ENCODE assay signal across 25 cellular contexts in the genomic region with DNA sequence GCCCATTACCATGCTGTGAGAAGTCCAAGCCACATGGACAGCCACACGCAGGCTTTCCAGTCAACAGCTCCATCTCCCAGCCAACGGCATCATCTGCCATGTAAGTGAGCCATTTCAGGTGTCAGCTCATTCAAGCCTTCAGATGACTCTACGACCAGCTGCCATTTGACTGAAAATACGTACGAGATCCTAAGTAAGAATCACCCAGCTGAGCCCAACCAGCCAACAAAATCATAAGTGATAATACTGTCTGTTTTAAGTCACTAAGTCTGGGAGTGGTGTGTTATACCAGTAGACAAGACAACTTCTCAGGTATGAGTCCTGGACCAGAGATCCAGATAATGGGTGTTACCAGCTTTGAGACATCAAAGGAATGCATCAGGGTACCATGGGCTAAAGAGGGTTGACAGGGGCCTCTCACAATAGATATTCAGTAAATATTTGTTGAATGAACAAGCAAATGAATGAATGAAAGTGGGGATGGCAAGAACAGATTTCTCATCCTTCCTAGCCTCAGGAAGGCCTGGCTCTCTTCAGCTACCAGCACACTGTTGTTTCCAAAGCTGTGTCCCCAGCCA.
"Had no signal": no experiment of that assay in that cellular context is flagged by ENCODE, and none has a peak within 500 bp of the region (broad histone marks: within the 10 kb centered on the region; RNA-seq: fewer than 3 reads in every experiment).

No MANE protein-coding gene starts in this region.

- ATAC-seq: activated CD4-positive, alpha-beta T cell treated with anti-CD3 and anti-CD28 coated beads for 36 hours; activated T-cell treated with anti-CD3 and anti-CD28 coated beads, Interleukin-2, amount 50 U/mL, for 4 hours; gastroesophageal sphincter; heart right ventricle had no signal

- H3K4me3 Mint-ChIP-seq: activated B cell treated with CpG ODN at 0.5 μM for 24 hours; activated CD4-positive, alpha-beta T cell treated with anti-CD3 and anti-CD28 coated beads for 36 hours; activated naive CD8-positive, alpha-beta T cell; activated T-cell treated with anti-CD3 and anti-CD28 coated beads, Interleukin-2, amount 50 U/mL, for 4 hours; memory B cell; neural crest cell; T-helper 1 cell treated with Interleukin-12 subunit alpha and Interleukin-12 subunit beta and Interleukin-4 antibody, amounts not matched to agents 30 μg/mL and 1 μg/mL, for 36 hours had no signal

- H3K36me3 Mint-ChIP-seq: activated naive CD8-positive, alpha-beta T cell; memory B cell had no signal

- H3K27me3 Mint-ChIP-seq: progenitor cell of endocrine pancreas had no signal

- H3K9me3 Mint-ChIP-seq: activated B cell treated with CpG ODN at 0.5 μM for 24 hours; activated T-cell treated with anti-CD3 and anti-CD28 coated beads, Interleukin-2, amount 50 U/mL, for 4 hours; activated T-helper 2 cell treated with anti-CD3 and anti-CD28 coated beads, Interferon-gamma antibody, Interleukin-2, Interleukin-4, amounts not matched to agents 10 μg/mL and 5 μg/mL and 100 μg/mL, durations not matched to agents 14 hours and 24 hours and 36 hours; T-helper 1 cell treated with Interleukin-12 subunit alpha and Interleukin-12 subunit beta and Interleukin-4 antibody, amounts not matched to agents 30 μg/mL and 1 μg/mL, for 36 hours had no signal

- H3K4me1 Mint-ChIP-seq: activated B cell treated with CpG ODN at 0.5 μM for 24 hours; activated CD4-positive, alpha-beta T cell treated with anti-CD3 and anti-CD28 coated beads for 36 hours; memory B cell had no signal

- H3K4me3 ChIP-seq: gastroesophageal sphincter, heart right ventricle, mucosa of descending colon, spleen, thyroid gland had no signal

- H3K4me1 ChIP-seq: gastroesophageal sphincter, spleen had no signal

- DNase-seq: activated B cell treated with CpG ODN at 0.5 μM for 24 hours; activated CD4-positive, alpha-beta T cell treated with anti-CD3 and anti-CD28 coated beads for 36 hours; activated CD4-positive, alpha-beta T cell treated with anti-CD3 and anti-CD28 coated beads, Interleukin-2, amount 50 U/mL, for 48 hours; activated CD8-positive, alpha-beta memory T cell treated with anti-CD3 and anti-CD28 coated beads, Interleukin-2, amount 50 U/mL, for 48 hours; activated naive CD4-positive, alpha-beta T cell; activated T-cell treated with anti-CD3 and anti-CD28 coated beads, Interleukin-2, amount 50 U/mL, for 4 hours; amygdala; cerebellar nuclear complex; heart right ventricle; left colon; mucosa of descending colon; retina; spleen; stimulated activated CD4-positive, alpha-beta T cell treated with anti-CD3 and anti-CD28 coated beads, Interleukin-4, amount 100 ng/mL, for 1 hour; stimulated activated naive CD4-positive, alpha-beta T cell; T1000; thyroid gland had no signal

- H3K36me3 ChIP-seq: gastroesophageal sphincter, heart right ventricle, spleen, thyroid gland had no signal

- H3K27me3 ChIP-seq: gastroesophageal sphincter, heart right ventricle, spleen, thyroid gland had no signal

- H3K27ac Mint-ChIP-seq: activated B cell treated with CpG ODN at 0.5 μM for 24 hours; activated CD4-positive, alpha-beta T cell treated with anti-CD3 and anti-CD28 coated beads for 36 hours; activated naive CD8-positive, alpha-beta T cell; activated T-helper 2 cell treated with anti-CD3 and anti-CD28 coated beads, Interferon-gamma antibody, Interleukin-2, Interleukin-4, amounts not matched to agents 10 μg/mL and 5 μg/mL and 100 μg/mL, durations not matched to agents 14 hours and 24 hours and 36 hours; memory B cell; progenitor cell of endocrine pancreas; T-helper 1 cell treated with Interleukin-12 subunit alpha and Interleukin-12 subunit beta and Interleukin-4 antibody, amounts not matched to agents 30 μg/mL and 1 μg/mL, for 36 hours had no signal

- H3K9me3 ChIP-seq: gastroesophageal sphincter, mucosa of descending colon, spleen, thyroid gland had no signal

- H3K27ac ChIP-seq: epithelial cell of prostate, gastroesophageal sphincter, heart right ventricle, spleen, thyroid gland had no signal
